In the genomic region with DNA sequence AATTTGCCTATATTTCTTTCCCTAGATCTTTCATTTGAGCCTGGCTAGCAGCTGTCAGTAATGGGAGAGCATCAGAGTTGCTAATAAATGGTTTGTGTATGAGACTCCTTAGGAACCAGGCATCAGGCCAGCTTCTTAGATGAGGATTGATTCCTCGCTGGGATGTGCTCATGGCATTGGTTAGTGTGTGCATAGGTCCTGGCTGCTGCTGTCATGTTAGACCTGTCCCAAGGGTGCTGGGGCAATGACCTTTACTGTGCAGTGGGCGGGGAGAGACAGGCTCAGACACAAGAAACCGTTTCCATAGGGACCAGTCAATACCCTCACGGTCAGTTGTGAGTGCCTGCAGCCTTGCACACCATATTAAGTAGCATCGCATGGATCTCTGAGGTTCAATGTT, we compare ENCODE assay signal across 2 cellular contexts.
TF ChIP-seq lines count a peak whose summit lies in the region.

No MANE protein-coding gene starts in this region.

TF ChIP-seq in liver, 16 proteins besides CTCF, POLR2A, EP300 and RAD21:
- TF ChIP-seq SP1 (IDR thresholded peaks at IDR 0.05) (peak; percentile 15), RXRA (IDR thresholded peaks at IDR 0.05) (peak; percentile 87 to 91), GABPA (IDR thresholded peaks at IDR 0.05 in 1 of 2, conservative IDR thresholded peaks at IDR 0.05 in 1 of 2) (no peak), HNF4A (conservative IDR thresholded peaks at IDR 0.05) (peak; percentile 30 to 39), EGR1 (IDR thresholded peaks at IDR 0.05; ENCODE audit: low read depth in 2 of 2) (no peak), JUND (IDR thresholded peaks at IDR 0.05) (no peak), FOXA1 (IDR thresholded peaks at IDR 0.05) (peak; percentile 17)
- TF ChIP-seq, protein P1, sequence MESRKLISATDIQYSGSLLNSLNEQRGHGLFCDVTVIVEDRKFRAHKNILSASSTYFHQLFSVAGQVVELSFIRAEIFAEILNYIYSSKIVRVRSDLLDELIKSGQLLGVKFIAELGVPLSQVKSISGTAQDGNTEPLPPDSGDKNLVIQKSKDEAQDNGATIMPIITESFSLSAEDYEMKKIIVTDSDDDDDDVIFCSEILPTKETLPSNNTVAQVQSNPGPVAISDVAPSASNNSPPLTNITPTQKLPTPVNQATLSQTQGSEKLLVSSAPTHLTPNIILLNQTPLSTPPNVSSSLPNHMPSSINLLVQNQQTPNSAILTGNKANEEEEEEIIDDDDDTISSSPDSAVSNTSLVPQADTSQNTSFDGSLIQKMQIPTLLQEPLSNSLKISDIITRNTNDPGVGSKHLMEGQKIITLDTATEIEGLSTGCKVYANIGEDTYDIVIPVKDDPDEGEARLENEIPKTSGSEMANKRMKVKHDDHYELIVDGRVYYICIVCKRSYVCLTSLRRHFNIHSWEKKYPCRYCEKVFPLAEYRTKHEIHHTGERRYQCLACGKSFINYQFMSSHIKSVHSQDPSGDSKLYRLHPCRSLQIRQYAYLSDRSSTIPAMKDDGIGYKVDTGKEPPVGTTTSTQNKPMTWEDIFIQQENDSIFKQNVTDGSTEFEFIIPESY (IDR thresholded peaks at IDR 0.05), result no peak

TF ChIP-seq in HepG2, 621 proteins besides CTCF, POLR2A, EP300 and RAD21:
- TF ChIP-seq ESRRA (CRISPR knock-in tag; IDR thresholded peaks at IDR 0.05; ENCODE audit: low read depth) (no peak), PHF20 (CRISPR knock-in tag; IDR thresholded peaks at IDR 0.05) (no peak), SMARCE1 (IDR thresholded peaks at IDR 0.05; ENCODE audit: borderline replicate concordance) (no peak), ZBTB7A (CRISPR knock-in tag; IDR thresholded peaks at IDR 0.05) (no peak), SP4 (CRISPR knock-in tag; IDR thresholded peaks at IDR 0.05) (no peak)
